18 cellular contexts compared by ENCODE assay signal in genomic region chr1:30314591-30314990, GRCh38.
A peak's percentile ranks its signal among the peaks of the same experiment; 100 is the strongest.
DNase-seq lines count a peak whose midpoint lies in the region; ATAC-seq, FAIRE-seq and TF ChIP-seq lines count a peak whose summit lies in the region.
"Had no signal": no experiment of that assay in that cellular context is flagged by ENCODE, and none has a peak within 500 bp of the region (broad histone marks: within the 10 kb centered on the region; RNA-seq: fewer than 3 reads in every experiment).

No MANE protein-coding gene starts in this region.

- H3K4me1 Mint-ChIP-seq in activated CD8-positive, alpha-beta memory T cell treated with anti-CD3 and anti-CD28 coated beads, Interleukin-2, amount 10 ng/mL, durations not matched to agents 7 days and 5 days: no peaks in the 10 kb centered on the region
- no peaks in the 10 kb centered on the region for H3K4me1 Mint-ChIP-seq in endothelial cell (ENCODE audit: unreplicated experiment)
- no peaks in the 10 kb centered on the region for H3K4me1 Mint-ChIP-seq in CD4-positive, alpha-beta memory T cell
- H3K4me1 Mint-ChIP-seq: B cell had no signal

- TF ChIP-seq CTCF in endothelial cell (IDR thresholded peaks at IDR 0.05; ENCODE audit: unreplicated experiment): no peak

- no peak for ATAC-seq in activated CD8-positive, alpha-beta memory T cell treated with anti-CD3 and anti-CD28 coated beads, Interleukin-2, amount 10 ng/mL, durations not matched to agents 7 days and 5 days
- ATAC-seq: HCT116 had no signal

- no peak overlapping the region for H3K4me3 Mint-ChIP-seq in activated CD8-positive, alpha-beta memory T cell treated with anti-CD3 and anti-CD28 coated beads, Interleukin-2, amount 10 ng/mL, durations not matched to agents 7 days and 5 days
- peak overlapping the region; percentile 47 for H3K4me3 Mint-ChIP-seq in endothelial cell (ENCODE audit: unreplicated experiment)
- H3K4me3 Mint-ChIP-seq in CD4-positive, alpha-beta memory T cell: no peak overlapping the region
- H3K4me3 Mint-ChIP-seq: B cell; CD4-positive, alpha-beta T cell; HFFc6 had no signal

- POLR2A ChIA-PET in CD4-positive, alpha-beta memory T cell (lab: Charles Lee; ENCODE audit: partially characterized antibody): no interaction called here

- H4K20me1 ChIP-seq in BLaER1 treated with 17β-estradiol and CSF1 and Interleukin-3, amounts not matched to agents 10 nM and 100 nM: no peaks in the 10 kb centered on the region

- H3K36me3 Mint-ChIP-seq in activated CD8-positive, alpha-beta memory T cell treated with anti-CD3 and anti-CD28 coated beads, Interleukin-2, amount 10 ng/mL, durations not matched to agents 7 days and 5 days: no peaks in the 10 kb centered on the region
- H3K36me3 Mint-ChIP-seq in endothelial cell (ENCODE audit: low read depth, unreplicated experiment): no peaks in the 10 kb centered on the region
- H3K36me3 Mint-ChIP-seq in CD4-positive, alpha-beta memory T cell: no peaks in the 10 kb centered on the region

- no peak overlapping the region for H3K27ac ChIP-seq in BLaER1 treated with 17β-estradiol and CSF1 and Interleukin-3, amounts not matched to agents 10 nM and 100 nM
- H3K27ac ChIP-seq in CD4-positive, alpha-beta memory T cell (ENCODE audit: low read depth, low read length): no peak overlapping the region
- H3K27ac ChIP-seq: C4-2B had no signal

- no peak for FAIRE-seq in HTR-8/SVneo (lab: Jason Lieb, UNC)

- intact Hi-C loops in posterior vena cava (cut with DNase I): no loop called here
- intact Hi-C loops in CD4-positive, alpha-beta memory T cell (cut with micrococcal nuclease): no loop called here

- no peak overlapping the region for H3K9ac ChIP-seq in BLaER1 treated with 17β-estradiol and CSF1 and Interleukin-3, amounts not matched to agents 10 nM and 100 nM

- peaks cover 0 to 10% (median 5%) of the 10 kb centered on the region in 11 experiments; a peak in 9 of 22 replicates for H3K9me3 ChIP-seq in BLaER1 treated with 17β-estradiol and CSF1 and Interleukin-3, amounts not matched to agents 10 nM and 100 nM (replicated peaks in 1 of 11)
- no peaks in the 10 kb centered on the region for H3K9me3 ChIP-seq in CD4-positive, alpha-beta memory T cell (ENCODE audit: control insufficient read depth in 1 of 2, low read length in 2 of 2)

- H3K4me2 ChIP-seq in BLaER1 treated with 17β-estradiol and CSF1 and Interleukin-3, amounts not matched to agents 10 nM and 100 nM: peak overlapping the region in 10 of 11 experiments; percentile 14 to 72 (median 52); a peak in 19 of 22 replicates

- peak; percentile 23 for DNase-seq in activated CD8-positive, alpha-beta memory T cell treated with anti-CD3 and anti-CD28 coated beads, Interleukin-2, amount 10 ng/mL, durations not matched to agents 7 days and 5 days
- DNase-seq in activated CD8-positive, alpha-beta memory T cell treated with anti-CD3 and anti-CD28 coated beads, Interleukin-2, amount 50 U/mL, for 4 hours: no peak
- DNase-seq in endothelial cell (ENCODE audit: low spot score) (no peak), posterior vena cava (ENCODE audit: low spot score) (peak; percentile 26), HTR-8/SVneo (ENCODE audit: insufficient read length, low spot score) (no peak), amygdala (lab: John Stamatoyannopoulos, UW) (no peak)
- no peak for DNase-seq in CD4-positive, alpha-beta memory T cell
- DNase-seq: CD4-positive, alpha-beta T cell; DMS153; DMS79; GDM1; GOT3; H7; HFFc6 had no signal

- H3K4me1 ChIP-seq in BLaER1 treated with 17β-estradiol and CSF1 and Interleukin-3, amounts not matched to agents 10 nM and 100 nM: peaks cover 8 to 86% (median 73%) of the 10 kb centered on the region in 10 experiments
- H3K4me1 ChIP-seq in CD4-positive, alpha-beta memory T cell (ENCODE audit: insufficient read depth, low read length): no peaks in the 10 kb centered on the region

- no peak overlapping the region for H3K27ac Mint-ChIP-seq in activated CD8-positive, alpha-beta memory T cell treated with anti-CD3 and anti-CD28 coated beads, Interleukin-2, amount 10 ng/mL, durations not matched to agents 7 days and 5 days
- H3K27ac Mint-ChIP-seq in endothelial cell (ENCODE audit: unreplicated experiment): no peak overlapping the region
- H3K27ac Mint-ChIP-seq in CD4-positive, alpha-beta memory T cell: no peak overlapping the region
- H3K27ac Mint-ChIP-seq: B cell; CD4-positive, alpha-beta T cell; HFFc6 had no signal

- no peaks in the 10 kb centered on the region for H3K27me3 ChIP-seq in BLaER1 treated with 17β-estradiol and CSF1 and Interleukin-3, amounts not matched to agents 10 nM and 100 nM
- no peaks in the 10 kb centered on the region for H3K27me3 ChIP-seq in CD4-positive, alpha-beta memory T cell (ENCODE audit: insufficient read depth, low read length)

- H3K9me3 Mint-ChIP-seq in activated CD8-positive, alpha-beta memory T cell treated with anti-CD3 and anti-CD28 coated beads, Interleukin-2, amount 10 ng/mL, durations not matched to agents 7 days and 5 days (ENCODE audit: low read depth): no peaks in the 10 kb centered on the region
- no peaks in the 10 kb centered on the region for H3K9me3 Mint-ChIP-seq in endothelial cell (ENCODE audit: unreplicated experiment)
- peaks cover 0 to 3% (median 0%) of the 10 kb centered on the region in 8 donors for H3K9me3 Mint-ChIP-seq in CD4-positive, alpha-beta memory T cell
- H3K9me3 Mint-ChIP-seq: CD4-positive, alpha-beta T cell had no signal

- peaks cover 3% of the 10 kb centered on the region for H3K27me3 Mint-ChIP-seq in activated CD8-positive, alpha-beta memory T cell treated with anti-CD3 and anti-CD28 coated beads, Interleukin-2, amount 10 ng/mL, durations not matched to agents 7 days and 5 days
- peaks cover 6% of the 10 kb centered on the region for H3K27me3 Mint-ChIP-seq in endothelial cell (ENCODE audit: unreplicated experiment)
- H3K27me3 Mint-ChIP-seq in CD4-positive, alpha-beta memory T cell: peaks cover 22 to 24% of the 10 kb centered on the region in 2 donors

- H3K36me3 ChIP-seq in BLaER1 treated with 17β-estradiol and CSF1 and Interleukin-3, amounts not matched to agents 10 nM and 100 nM: no peaks in the 10 kb centered on the region
- H3K36me3 ChIP-seq in CD4-positive, alpha-beta memory T cell (ENCODE audit: insufficient read depth, low read length): no peaks in the 10 kb centered on the region

- CTCF ChIA-PET in activated CD8-positive, alpha-beta memory T cell treated with anti-CD3 and anti-CD28 coated beads, Interleukin-2, amount 10 ng/mL, durations not matched to agents 7 days and 5 days (lab: Charles Lee): no interaction called here
- CTCF ChIA-PET in CD4-positive, alpha-beta memory T cell (lab: Charles Lee; ENCODE audit: partially characterized antibody): no interaction called here

- H3K4me3 ChIP-seq in BLaER1 treated with 17β-estradiol and CSF1 and Interleukin-3, amounts not matched to agents 10 nM and 100 nM: no peak overlapping the region
- H3K4me3 ChIP-seq in CD4-positive, alpha-beta memory T cell (ENCODE audit: low read length in 2 of 2): no peak overlapping the region

Comparison
In these comparisons a context has a peak if more than half of its experiments do, and no peak if none do; other contexts are left out.
1. DNase-seq: peak in activated CD8-positive, alpha-beta memory T cell treated with anti-CD3 and anti-CD28 coated beads, Interleukin-2, amount 10 ng/mL, durations not matched to agents 7 days and 5 days (single experiment) and posterior vena cava (single experiment); none in activated CD8-positive, alpha-beta memory T cell treated with anti-CD3 and anti-CD28 coated beads, Interleukin-2, amount 50 U/mL, for 4 hours (single experiment), endothelial cell (single experiment), HTR-8/SVneo (single experiment), CD4-positive, alpha-beta memory T cell (0 of 5) and amygdala (0 of 56).